Comparison of ENCODE assay signal across 8 cellular contexts in genomic region chr10:75724047-75724446, GRCh38.
"Had no signal": no experiment of that assay in that cellular context is flagged by ENCODE, and none has a peak within 500 bp of the region (broad histone marks: within the 10 kb centered on the region; RNA-seq: fewer than 3 reads in every experiment).

No MANE protein-coding gene starts in this region.

- H3K4me3 ChIP-seq: GM23338 had no signal

- DNase-seq: H9, HCEC 1CT, KBM-7 had no signal

- H3K4me2 ChIP-seq: GM23338 had no signal

- FAIRE-seq: H1, H54, HepG2 had no signal

- H3K27ac ChIP-seq: HL-60 had no signal

- H2AFZ ChIP-seq: GM23338 had no signal

- ATAC-seq: GM23338, HepG2 had no signal
